In the genomic region with DNA sequence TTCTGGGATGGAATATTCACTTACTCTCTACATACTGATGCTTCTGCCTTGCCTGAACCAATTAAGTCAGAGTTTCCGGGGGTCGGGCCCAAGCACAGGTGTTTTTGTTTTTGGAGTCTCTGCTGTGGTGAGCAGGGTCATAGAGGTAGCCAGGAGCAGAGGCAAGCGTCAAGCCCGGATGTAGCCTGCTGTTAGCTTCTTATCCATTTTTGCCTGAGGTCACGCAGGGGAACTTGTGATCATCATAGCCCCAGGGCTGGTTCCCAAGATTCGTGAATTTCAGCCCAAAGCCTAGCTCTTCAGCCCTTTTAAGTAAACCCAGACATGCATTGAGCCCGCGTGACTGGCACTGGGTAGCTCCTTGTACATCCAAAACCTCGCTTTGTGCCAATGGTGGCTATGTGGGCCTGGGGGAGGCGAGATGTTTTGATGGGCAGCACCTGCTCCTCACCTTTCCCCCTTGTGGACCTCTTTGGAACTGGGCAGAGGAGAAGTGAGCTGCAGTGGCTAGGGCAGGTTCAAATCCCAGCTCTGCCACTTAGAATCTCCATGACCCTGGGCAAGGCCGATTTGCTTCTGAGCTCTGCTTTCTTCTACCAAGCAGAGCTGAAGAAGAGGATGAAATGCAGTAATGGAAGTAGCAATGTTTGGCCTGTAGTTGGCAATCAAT, we compare ENCODE assay signal across 1 cellular context.
TF ChIP-seq lines count a peak whose summit lies in the region.

No MANE protein-coding gene starts in this region.

TF ChIP-seq in HCT116, 20 proteins besides CTCF, POLR2A, EP300 and RAD21 (continued from another document):
- TF ChIP-seq, protein P1, sequence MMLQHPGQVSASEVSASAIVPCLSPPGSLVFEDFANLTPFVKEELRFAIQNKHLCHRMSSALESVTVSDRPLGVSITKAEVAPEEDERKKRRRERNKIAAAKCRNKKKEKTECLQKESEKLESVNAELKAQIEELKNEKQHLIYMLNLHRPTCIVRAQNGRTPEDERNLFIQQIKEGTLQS (IDR thresholded peaks at IDR 0.05): no peak
- TF ChIP-seq EGR1 (IDR thresholded peaks at IDR 0.05; ENCODE audit: low read depth) (no peak), SRF (IDR thresholded peaks at IDR 0.05; ENCODE audit: low read depth) (no peak), ZFX (IDR thresholded peaks at IDR 0.05) (no peak), YY1 (IDR thresholded peaks at IDR 0.05; ENCODE audit: extremely low read depth, insufficient replicate concordance, low read depth, low read length) (no peak), EZH2 (IDR thresholded peaks at IDR 0.05) (no peak), TCF7L2 (IDR thresholded peaks at IDR 0.05; ENCODE audit: borderline replicate concordance, extremely low read depth, insufficient read depth, insufficient read length) (no peak), SP1 (IDR thresholded peaks at IDR 0.05; ENCODE audit: low read depth) (no peak), JUND (IDR thresholded peaks at IDR 0.05) (no peak)
